In the genomic region with DNA sequence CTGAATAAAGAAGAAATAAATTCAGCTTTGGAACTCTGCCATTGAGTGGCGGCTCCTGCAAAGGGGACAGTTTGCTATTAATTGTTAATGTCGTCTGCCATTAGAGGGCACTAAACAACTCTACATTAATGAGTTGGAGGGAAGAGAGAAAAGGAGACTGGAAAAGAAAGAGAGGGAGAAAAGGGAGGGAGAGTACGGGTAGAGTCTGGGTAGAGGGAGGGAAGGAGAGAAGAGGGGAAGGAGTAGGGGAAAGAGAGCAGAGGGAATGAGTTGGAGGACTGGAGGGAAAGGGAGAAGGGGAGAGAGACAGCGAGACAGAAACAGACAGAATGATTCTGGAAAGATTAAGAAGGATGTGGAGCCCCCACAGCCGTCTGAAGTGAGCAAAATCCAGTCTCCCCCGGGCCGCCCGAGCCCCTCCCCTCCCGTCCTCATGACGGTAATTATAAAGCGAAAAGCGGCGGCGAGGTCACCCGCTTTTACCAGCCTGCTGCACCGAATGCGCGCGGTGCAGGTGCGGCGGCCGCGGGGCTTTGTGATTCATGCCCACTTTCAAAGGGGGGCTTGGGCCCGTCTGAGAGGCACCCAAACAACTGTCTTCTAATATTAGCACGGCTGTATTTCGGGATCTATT, we compare ENCODE assay signal across 1 cellular context.
TF ChIP-seq lines count a peak whose summit lies in the region.

No MANE protein-coding gene starts in this region.

TF ChIP-seq in K562, 482 proteins besides CTCF, POLR2A, EP300 and RAD21 (continued from another document and continues in another):
- TF ChIP-seq SRSF7 (optimal IDR thresholded peaks at IDR 0.05; ENCODE audit: low read depth, low read length) (no peak), CHCHD3 (CRISPR knock-in tag; IDR thresholded peaks at IDR 0.05) (no peak), SMAD4 (CRISPR knock-in tag; conservative IDR thresholded peaks at IDR 0.05) (no peak), ZNF444 (CRISPR knock-in tag; IDR thresholded peaks at IDR 0.05) (no peak), SAP30 (IDR thresholded peaks at IDR 0.05; ENCODE audit: borderline replicate concordance, insufficient read depth, low read depth, low read length, poor library complexity, severe bottlenecking) (no peak), CBFA2T2 (conservative IDR thresholded peaks at IDR 0.05) (no peak), AFF4 (CRISPR knock-in tag; IDR thresholded peaks at IDR 0.05) (no peak), SFPQ (IDR thresholded peaks at IDR 0.05; ENCODE audit: low read depth, low read length) (no peak), ZNF224 (CRISPR knock-in tag; IDR thresholded peaks at IDR 0.05) (no peak), ZBTB40 (IDR thresholded peaks at IDR 0.05) (no peak), ZBTB40 (CRISPR knock-in tag; IDR thresholded peaks at IDR 0.05) (no peak), BCL6 (CRISPR knock-in tag; IDR thresholded peaks at IDR 0.05) (no peak), THRAP3 (IDR thresholded peaks at IDR 0.05; ENCODE audit: borderline replicate concordance) (no peak), IRF2 (CRISPR knock-in tag; IDR thresholded peaks at IDR 0.05) (no peak), HNRNPH1 (optimal IDR thresholded peaks at IDR 0.05; ENCODE audit: low read depth, low read length) (no peak), TAF7 (tag; IDR thresholded peaks at IDR 0.05) (no peak), NCOR1 (IDR thresholded peaks at IDR 0.05) (no peak), ZFP91 (CRISPR knock-in tag; IDR thresholded peaks at IDR 0.05) (no peak), SNRNP70 (optimal IDR thresholded peaks at IDR 0.05; ENCODE audit: low read depth, low read length) (no peak), SP2 (IDR thresholded peaks at IDR 0.05; ENCODE audit: extremely low read depth, low read depth, low read length, poor library complexity, severe bottlenecking) (no peak), ZNF436 (CRISPR knock-in tag; IDR thresholded peaks at IDR 0.05) (no peak), MTA1 (IDR thresholded peaks at IDR 0.05; ENCODE audit: borderline replicate concordance) (no peak), SETDB1 (IDR thresholded peaks at IDR 0.05; ENCODE audit: low read length) (no peak), ZNF23 (CRISPR knock-in tag; IDR thresholded peaks at IDR 0.05) (no peak), ZNF639 (CRISPR knock-in tag; conservative IDR thresholded peaks at IDR 0.05 in 1 of 2, IDR thresholded peaks at IDR 0.05 in 1 of 2) (no peak), ZNF41 (CRISPR knock-in tag; conservative IDR thresholded peaks at IDR 0.05) (no peak), NFE2 (IDR thresholded peaks at IDR 0.05; ENCODE audit: low read depth) (no peak)
- TF ChIP-seq, protein P1, sequence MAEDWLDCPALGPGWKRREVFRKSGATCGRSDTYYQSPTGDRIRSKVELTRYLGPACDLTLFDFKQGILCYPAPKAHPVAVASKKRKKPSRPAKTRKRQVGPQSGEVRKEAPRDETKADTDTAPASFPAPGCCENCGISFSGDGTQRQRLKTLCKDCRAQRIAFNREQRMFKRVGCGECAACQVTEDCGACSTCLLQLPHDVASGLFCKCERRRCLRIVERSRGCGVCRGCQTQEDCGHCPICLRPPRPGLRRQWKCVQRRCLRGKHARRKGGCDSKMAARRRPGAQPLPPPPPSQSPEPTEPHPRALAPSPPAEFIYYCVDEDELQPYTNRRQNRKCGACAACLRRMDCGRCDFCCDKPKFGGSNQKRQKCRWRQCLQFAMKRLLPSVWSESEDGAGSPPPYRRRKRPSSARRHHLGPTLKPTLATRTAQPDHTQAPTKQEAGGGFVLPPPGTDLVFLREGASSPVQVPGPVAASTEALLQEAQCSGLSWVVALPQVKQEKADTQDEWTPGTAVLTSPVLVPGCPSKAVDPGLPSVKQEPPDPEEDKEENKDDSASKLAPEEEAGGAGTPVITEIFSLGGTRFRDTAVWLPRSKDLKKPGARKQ (CRISPR knock-in tag; IDR thresholded peaks at IDR 0.05): no peak
- TF ChIP-seq, protein P2, sequence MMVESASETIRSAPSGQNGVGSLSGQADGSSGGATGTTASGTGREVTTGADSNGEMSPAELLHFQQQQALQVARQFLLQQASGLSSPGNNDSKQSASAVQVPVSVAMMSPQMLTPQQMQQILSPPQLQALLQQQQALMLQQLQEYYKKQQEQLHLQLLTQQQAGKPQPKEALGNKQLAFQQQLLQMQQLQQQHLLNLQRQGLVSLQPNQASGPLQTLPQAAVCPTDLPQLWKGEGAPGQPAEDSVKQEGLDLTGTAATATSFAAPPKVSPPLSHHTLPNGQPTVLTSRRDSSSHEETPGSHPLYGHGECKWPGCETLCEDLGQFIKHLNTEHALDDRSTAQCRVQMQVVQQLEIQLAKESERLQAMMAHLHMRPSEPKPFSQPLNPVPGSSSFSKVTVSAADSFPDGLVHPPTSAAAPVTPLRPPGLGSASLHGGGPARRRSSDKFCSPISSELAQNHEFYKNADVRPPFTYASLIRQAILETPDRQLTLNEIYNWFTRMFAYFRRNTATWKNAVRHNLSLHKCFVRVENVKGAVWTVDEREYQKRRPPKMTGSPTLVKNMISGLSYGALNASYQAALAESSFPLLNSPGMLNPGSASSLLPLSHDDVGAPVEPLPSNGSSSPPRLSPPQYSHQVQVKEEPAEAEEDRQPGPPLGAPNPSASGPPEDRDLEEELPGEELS (CRISPR knock-in tag; IDR thresholded peaks at IDR 0.05; ENCODE audit: borderline replicate concordance): no peak
- TF ChIP-seq, protein P3, sequence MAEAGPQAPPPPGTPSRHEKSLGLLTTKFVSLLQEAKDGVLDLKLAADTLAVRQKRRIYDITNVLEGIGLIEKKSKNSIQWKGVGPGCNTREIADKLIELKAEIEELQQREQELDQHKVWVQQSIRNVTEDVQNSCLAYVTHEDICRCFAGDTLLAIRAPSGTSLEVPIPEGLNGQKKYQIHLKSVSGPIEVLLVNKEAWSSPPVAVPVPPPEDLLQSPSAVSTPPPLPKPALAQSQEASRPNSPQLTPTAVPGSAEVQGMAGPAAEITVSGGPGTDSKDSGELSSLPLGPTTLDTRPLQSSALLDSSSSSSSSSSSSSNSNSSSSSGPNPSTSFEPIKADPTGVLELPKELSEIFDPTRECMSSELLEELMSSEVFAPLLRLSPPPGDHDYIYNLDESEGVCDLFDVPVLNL (CRISPR knock-in tag; IDR thresholded peaks at IDR 0.05; ENCODE audit: low read depth): no peak
